In genomic region chr11:64569300-64569970, GRCh38 we compare ENCODE assay signal across 2 cellular contexts.
TF ChIP-seq lines count a peak whose summit lies in the region.

No MANE protein-coding gene starts in this region.

TF ChIP-seq in A549, 52 proteins besides CTCF, POLR2A, EP300 and RAD21:
- TF ChIP-seq CHD4 (IDR thresholded peaks at IDR 0.05; ENCODE audit: borderline replicate concordance) (no peak), ZFP36 (IDR thresholded peaks at IDR 0.05; ENCODE audit: borderline replicate concordance, partially characterized antibody) (peak; percentile 59)

TF ChIP-seq in IMR-90, 13 proteins besides CTCF, POLR2A, EP300 and RAD21:
- TF ChIP-seq RCOR1 (IDR thresholded peaks at IDR 0.05; ENCODE audit: insufficient replicate concordance, low read length) (no peak), MAFK (IDR thresholded peaks at IDR 0.05; ENCODE audit: low read depth, low read length) (no peak), MAZ (IDR thresholded peaks at IDR 0.05; ENCODE audit: borderline replicate concordance, low read depth, low read length) (no peak), NFE2L2 (IDR thresholded peaks at IDR 0.05; ENCODE audit: low read depth, low read length) (no peak), RFX5 (IDR thresholded peaks at IDR 0.05; ENCODE audit: low read depth, low read length) (no peak), CEBPB (IDR thresholded peaks at IDR 0.05; ENCODE audit: low read depth, low read length) (no peak), BHLHE40 (IDR thresholded peaks at IDR 0.05; ENCODE audit: low read depth, low read length) (no peak), ELK1 (IDR thresholded peaks at IDR 0.05; ENCODE audit: borderline replicate concordance, low read depth, low read length) (no peak), FOS (IDR thresholded peaks at IDR 0.05; ENCODE audit: low read depth, low read length) (no peak), CHD1 (IDR thresholded peaks at IDR 0.05; ENCODE audit: low read depth, low read length) (no peak)
